ENCODE assay signal across 8 cellular contexts in genomic region chr15:38683382-38684242, GRCh38.
DNase-seq lines count a peak whose midpoint lies in the region; ATAC-seq and TF ChIP-seq lines count a peak whose summit lies in the region.

No MANE protein-coding gene starts in this region.

- H3K4me2 ChIP-seq in IMR-90 (ENCODE audit: low read depth, low read length) (no peak overlapping the region), hepatocyte (no peak overlapping the region)

- no peak overlapping the region for H3K14ac ChIP-seq in IMR-90 (replicated peaks; ENCODE audit: low read depth, low read length)

- intact Hi-C loops in IMR-90 (cut with micrococcal nuclease): loop anchor here (1.0 to 2.0 kb wide), 3 partner anchors 119 to 243 kb away; partner anchors contain the start of gene RASGRP1

- no peaks in the 10 kb centered on the region for H3K27me3 Mint-ChIP-seq in activated naive CD8-positive, alpha-beta T cell treated with anti-CD3 and anti-CD28 coated beads, Interleukin-2, amount 50 U/mL, for 24 hours

- no peak overlapping the region for H2BK15ac ChIP-seq in IMR-90 (ENCODE audit: low read depth, low read length)

- H3K9me2 ChIP-seq in hepatocyte (replicated peaks; ENCODE audit: insufficient read depth): no peaks in the 10 kb centered on the region

- H3K9me3 ChIP-seq in IMR-90 (ENCODE audit: control insufficient read depth, insufficient read depth, low read length): no peaks in the 10 kb centered on the region
- H3K9me3 ChIP-seq in hepatocyte (ENCODE audit: low read depth): no peaks in the 10 kb centered on the region

- peak; percentile 86 for TF ChIP-seq CTCF in IMR-90 (conservative IDR thresholded peaks at IDR 0.05; ENCODE audit: low read depth, low read length)
- peak; percentile 84 for TF ChIP-seq CTCF in hepatocyte (IDR thresholded peaks at IDR 0.05; ENCODE audit: poor library complexity)

- H2BK120ac ChIP-seq in IMR-90 (ENCODE audit: low read depth, low read length): no peak overlapping the region

- TF ChIP-seq RAD21 in IMR-90 (IDR thresholded peaks at IDR 0.05; ENCODE audit: low read length): peak; percentile 85

- H3K36me3 ChIP-seq in IMR-90 (ENCODE audit: control insufficient read depth, insufficient read depth, low read length) (no peaks in the 10 kb centered on the region), hepatocyte (replicated peaks; ENCODE audit: insufficient read depth, low read depth) (no peaks in the 10 kb centered on the region)

- no peak overlapping the region for H2AK9ac ChIP-seq in IMR-90 (replicated peaks; ENCODE audit: low read depth, low read length, poor library complexity)

- no peaks in the 10 kb centered on the region for H3K79me2 ChIP-seq in hepatocyte

- BruUV-seq in IMR-90 (replicated peaks; lab: Mats Ljungman, UMichigan): no TSS peak

- no peak overlapping the region for H3K4ac ChIP-seq in IMR-90 (ENCODE audit: low read depth, low read length)

- H2BK5ac ChIP-seq in IMR-90 (ENCODE audit: low read depth, low read length, poor library complexity, severe bottlenecking): no peak overlapping the region

- no peak overlapping the region for H3K18ac ChIP-seq in IMR-90 (ENCODE audit: low read depth, low read length)

- H3K23ac ChIP-seq in IMR-90 (ENCODE audit: low read depth, low read length): no peak overlapping the region

- H3K4me3 ChIP-seq in IMR-90 (ENCODE audit: insufficient read depth, low read depth, low read length) (no peak overlapping the region), hepatocyte (no peak overlapping the region)

- H4K20me1 ChIP-seq in IMR-90 (ENCODE audit: insufficient read depth, low read length) (no peaks in the 10 kb centered on the region), hepatocyte (ENCODE audit: insufficient read depth, poor library complexity, severe bottlenecking) (no peaks in the 10 kb centered on the region)

- CTCF ChIA-PET in IMR-90 (lab: Yijun Ruan, JAX): interaction anchor here (0.6 to 1.2 kb wide), 9 partner anchors 9 to 243 kb away, joined by 3 to 8 read pairs (median 4); partner anchors contain the start of gene RASGRP1

- TF ChIP-seq POLR2A in IMR-90 (IDR thresholded peaks at IDR 0.05; ENCODE audit: low read depth, low read length): no peak

- peak; percentile 68 for ATAC-seq in GM21360 (IDR thresholded peaks at IDR 0.05; ENCODE audit: unreplicated experiment)
- ATAC-seq in IMR-90 (ENCODE audit: low read depth): peak; percentile 94
- peak; percentile 77 for ATAC-seq in activated naive CD8-positive, alpha-beta T cell treated with anti-CD3 and anti-CD28 coated beads, Interleukin-2, amount 50 U/mL, for 24 hours

- DNase-seq in Daoy (ENCODE audit: low read depth): peak; percentile 41
- DNase-seq in IMR-90: peak; percentile 53
- peak; percentile 77 for DNase-seq in SKM-1 (lab: John Stamatoyannopoulos, UW; ENCODE audit: unreplicated experiment)
- peak; percentile 75 for DNase-seq in activated naive CD8-positive, alpha-beta T cell treated with anti-CD3 and anti-CD28 coated beads, Interleukin-2, amount 50 U/mL, for 24 hours
- peak; percentile 58 for DNase-seq in hepatocyte (ENCODE audit: low spot score)
- peak; percentile 53 to 73 (median 61) for DNase-seq in stimulated activated CD4-positive, alpha-beta T cell treated with anti-CD3 and anti-CD28 coated beads, Interleukin-12 subunit alpha, Interleukin-12 subunit beta, amount 100 ng/mL, for 48 hours (ENCODE audit: low read depth in 2 of 3, low spot score in 1 of 3)
- DNase-seq in NCI-H1048 (lab: John Stamatoyannopoulos, UW): no peak

- H4K91ac ChIP-seq in IMR-90 (ENCODE audit: insufficient read depth, low read depth, low read length): no peak overlapping the region

- H3K27ac Mint-ChIP-seq in activated naive CD8-positive, alpha-beta T cell treated with anti-CD3 and anti-CD28 coated beads, Interleukin-2, amount 50 U/mL, for 24 hours: peak overlapping the region; percentile 83

- H3K79me1 ChIP-seq in IMR-90 (ENCODE audit: low read depth in 1 of 2, low read length in 2 of 2): no peaks in the 10 kb centered on the region

- H4K8ac ChIP-seq in IMR-90 (ENCODE audit: low read depth in 2 of 2, low read length in 2 of 2): no peak overlapping the region

- H3K9me1 ChIP-seq in IMR-90 (ENCODE audit: insufficient read depth, low read length): no peaks in the 10 kb centered on the region; the same call in 1 of the 2 replicates

- no peak overlapping the region for H3K4me3 Mint-ChIP-seq in activated naive CD8-positive, alpha-beta T cell treated with anti-CD3 and anti-CD28 coated beads, Interleukin-2, amount 50 U/mL, for 24 hours

- H2AK5ac ChIP-seq in IMR-90 (ENCODE audit: low read depth, low read length): no peak overlapping the region

- H3K27me3 ChIP-seq in IMR-90 (ENCODE audit: control insufficient read depth, insufficient read depth, low read length): peaks cover 20% of the 10 kb centered on the region
- H3K27me3 ChIP-seq in hepatocyte: no peaks in the 10 kb centered on the region

- H3K56ac ChIP-seq in IMR-90 (ENCODE audit: extremely low read depth, insufficient read depth, low read length): no peak overlapping the region

- dilution Hi-C loops in IMR-90 (cut with HindIII; ENCODE audit: low sequenced_read_pairs, unreplicated experiment): no loop called here

- no peaks in the 10 kb centered on the region for H3K4me1 ChIP-seq in IMR-90 (ENCODE audit: control insufficient read depth, insufficient read depth, low read length)
- no peaks in the 10 kb centered on the region for H3K4me1 ChIP-seq in hepatocyte (ENCODE audit: insufficient read depth)

- in situ Hi-C loops in IMR-90 (cut with MboI; ENCODE audit: low sequenced_read_pairs): loop anchor here (25.0 kb wide), 1 partner anchor 246 kb away; no protein-coding TSS in a partner anchor

- H3K9me3 Mint-ChIP-seq in activated naive CD8-positive, alpha-beta T cell treated with anti-CD3 and anti-CD28 coated beads, Interleukin-2, amount 50 U/mL, for 24 hours: no peaks in the 10 kb centered on the region

- H2AFZ ChIP-seq in IMR-90 (replicated peaks; ENCODE audit: low read length, poor library complexity) (no peak overlapping the region), hepatocyte (no peak overlapping the region)

- H2BK20ac ChIP-seq in IMR-90 (ENCODE audit: low read depth, low read length): no peak overlapping the region

- H3K27ac ChIP-seq in IMR-90 (ENCODE audit: insufficient read depth, low read length) (no peak overlapping the region), hepatocyte (no peak overlapping the region)

- H3K4me1 Mint-ChIP-seq in activated naive CD8-positive, alpha-beta T cell treated with anti-CD3 and anti-CD28 coated beads, Interleukin-2, amount 50 U/mL, for 24 hours: peaks cover 73% of the 10 kb centered on the region

- H4K5ac ChIP-seq in IMR-90 (ENCODE audit: low read depth, low read length): no peak overlapping the region

- no CpG with 5 or more reads among the region's 2 CpGs for WGBS in IMR-90 (ENCODE audit: extremely low coverage in 2 of 2, insufficient read length in 1 of 2), 2 experiments
- 98% methylated on average over 2 of the region's 2 CpGs for WGBS in hepatocyte (ENCODE audit: low lambda C conversion rate, missing lambda C conversion rate)

- H3K9ac ChIP-seq in IMR-90 (ENCODE audit: low read depth, low read length): no peak overlapping the region

- no peaks in the 10 kb centered on the region for H3K36me3 Mint-ChIP-seq in activated naive CD8-positive, alpha-beta T cell treated with anti-CD3 and anti-CD28 coated beads, Interleukin-2, amount 50 U/mL, for 24 hours (ENCODE audit: low read depth)

- POLR2A ChIA-PET in IMR-90 (lab: Charles Lee; ENCODE audit: unreplicated experiment): no interaction called here

TF ChIP-seq in IMR-90, 13 proteins besides CTCF, POLR2A, EP300 and RAD21:
- TF ChIP-seq BHLHE40 (IDR thresholded peaks at IDR 0.05; ENCODE audit: low read depth, low read length) (no peak), SMC3 (IDR thresholded peaks at IDR 0.05; ENCODE audit: low read depth, low read length) (peak; percentile 91)
